8 cellular contexts compared by ENCODE assay signal in genomic region chr22:41563051-41563711, GRCh38. TPM values are rescaled to one million over a fixed set of nuclear protein-coding genes. Genes with fewer than 3 reads are reported as not detected.
DNase-seq lines count a peak whose midpoint lies in the region; ATAC-seq and TF ChIP-seq lines count a peak whose summit lies in the region.
"Had no signal": no experiment of that assay in that cellular context is flagged by ENCODE, and none has a peak within 500 bp of the region (broad histone marks: within the 10 kb centered on the region; RNA-seq: fewer than 3 reads in every experiment).

No MANE protein-coding gene starts in this region.

- TF ChIP-seq CTCF in choroid plexus epithelial cell (conservative IDR thresholded peaks at IDR 0.05; ENCODE audit: low read depth, low read length), result no peak
- TF ChIP-seq CTCF in GM20000 (IDR thresholded peaks at IDR 0.05; ENCODE audit: extremely low read depth, missing control alignments), result no peak

- DNase-seq in HS-27A (ENCODE audit: low read depth), result peak; percentile 80
- peak; percentile 83 for DNase-seq in choroid plexus epithelial cell (ENCODE audit: low read depth)
- peak; percentile 91 for DNase-seq in renal cortical epithelial cell (ENCODE audit: low read depth)
- DNase-seq in GM20000 (ENCODE audit: low spot score), result no peak
- no peak for DNase-seq in stimulated activated naive CD4-positive, alpha-beta T cell treated with Interleukin-2 at 50 U/mL for 16 hours (lab: John Stamatoyannopoulos, UW)
- DNase-seq: activated CD4-positive, alpha-beta T cell treated with anti-CD3 and anti-CD28 coated beads for 36 hours; stimulated activated CD4-positive, alpha-beta T cell treated with anti-CD3 and anti-CD28 coated beads, Interleukin-2, amount 100 ng/mL, for 48 hours had no signal

- ATAC-seq in HG03135 (IDR thresholded peaks at IDR 0.05; ENCODE audit: unreplicated experiment), result no peak
- ATAC-seq: activated CD4-positive, alpha-beta T cell treated with anti-CD3 and anti-CD28 coated beads for 36 hours had no signal

- peak overlapping the region; percentile 8 for H3K4me3 ChIP-seq in choroid plexus epithelial cell (ENCODE audit: low read depth, low read length)

RNA-seq across cellular contexts. Expression of gene CSDC2, which starts 2.4 kb away (rescaled TPM):
- 0.69 and 3.2 TPM in 2 replicates for total RNA-seq in renal cortical epithelial cell
- total RNA-seq: activated CD4-positive, alpha-beta T cell treated with anti-CD3 and anti-CD28 coated beads for 36 hours had no signal

RNA-seq across cellular contexts. Expression of gene POLR3H, which starts 18.9 kb away (rescaled TPM):
- total RNA-seq in renal cortical epithelial cell, result 17.4 and 38.8 TPM in 2 replicates

RNA-seq across cellular contexts. Expression of gene PMM1, which starts 26.5 kb away (rescaled TPM):
- total RNA-seq in renal cortical epithelial cell, result 9.9 and 14.6 TPM in 2 replicates

RNA-seq across cellular contexts. Expression of gene DESI1, which starts 57.7 kb away (rescaled TPM):
- 17.5 and 27.8 TPM in 2 replicates for total RNA-seq in renal cortical epithelial cell

RNA-seq across cellular contexts. Expression of gene XRCC6, which starts 57.9 kb away (rescaled TPM):
- total RNA-seq in renal cortical epithelial cell, result 320 and 484 TPM in 2 replicates

Comparison
In these comparisons a context has a peak if more than half of its experiments do, and no peak if none do; other contexts are left out.
1. DNase-seq: peak in HS-27A (single experiment), choroid plexus epithelial cell (single experiment) and renal cortical epithelial cell (single experiment); none in GM20000 (single experiment) and stimulated activated naive CD4-positive, alpha-beta T cell treated with Interleukin-2 at 50 U/mL for 16 hours (single experiment).